Comparison of ENCODE assay signal across 22 cellular contexts in the genomic region with DNA sequence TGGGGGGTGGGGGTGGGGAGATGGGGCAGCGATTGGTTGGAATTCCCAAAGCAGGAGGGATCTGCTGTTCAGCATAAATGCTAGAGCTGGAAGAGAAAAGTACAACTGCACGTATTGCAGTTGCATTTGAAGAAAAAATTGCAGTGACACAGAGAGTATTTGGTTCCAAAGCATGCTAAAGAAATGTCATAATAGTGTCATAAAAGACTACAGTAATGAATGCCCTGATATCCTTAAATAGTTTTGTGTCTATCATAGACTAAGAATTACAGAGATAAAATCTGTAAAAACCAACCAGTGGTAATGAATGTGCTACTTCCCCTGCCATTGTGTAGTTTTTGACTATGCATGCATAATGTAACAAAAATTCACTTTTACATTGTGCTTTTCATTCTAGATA.
DNase-seq lines count a peak whose midpoint lies in the region; ATAC-seq and TF ChIP-seq lines count a peak whose summit lies in the region.
"Had no signal": no experiment of that assay in that cellular context is flagged by ENCODE, and none has a peak within 500 bp of the region (broad histone marks: within the 10 kb centered on the region; RNA-seq: fewer than 3 reads in every experiment).

No MANE protein-coding gene starts in this region.

- no peak overlapping the region for H2AK5ac ChIP-seq in trophoblast cell (ENCODE audit: low read length)

- peak; percentile 17 for DNase-seq in A673 (ENCODE audit: low spot score)
- peak; percentile 40 for DNase-seq in M059J (ENCODE audit: low read depth)
- peak; percentile 13 to 79 for DNase-seq in trophoblast cell
- no peak for DNase-seq in activated CD8-positive, alpha-beta memory T cell treated with anti-CD3 and anti-CD28 coated beads, Interleukin-2, amount 50 U/mL, for 4 hours
- DNase-seq: ACHN; BE2C; C1 segment of cervical spinal cord; CD4-positive, alpha-beta memory T cell; CD4-positive, CD25-positive, alpha-beta regulatory T cell; CD8-positive, alpha-beta memory T cell; COR-L47; DMS 273 treated with DMSO at 0.1 percent for 48 hours; DMS153; DMS53; DMS79; DND-41; GF-D8 had no signal

- CTCF ChIA-PET in A673 (lab: Charles Lee) = no interaction called here

- H2BK5ac ChIP-seq in trophoblast cell (ENCODE audit: low read depth, low read length, poor library complexity) = no peak overlapping the region

- H3K27me3 ChIP-seq in A673 (replicated peaks; ENCODE audit: insufficient read depth, low read depth, low read length, poor library complexity) = no peaks in the 10 kb centered on the region
- H3K27me3 ChIP-seq in trophoblast cell (ENCODE audit: insufficient read depth, low read length) = no peaks in the 10 kb centered on the region
- H3K27me3 ChIP-seq: BE2C, BLaER1 had no signal

- H3K14ac ChIP-seq in trophoblast cell (ENCODE audit: low read length) = no peak overlapping the region

- H3K4me1 ChIP-seq in A673 (ENCODE audit: insufficient read depth, low read length, poor library complexity, severe bottlenecking) (peaks cover 59% of the 10 kb centered on the region), trophoblast cell (ENCODE audit: control insufficient read depth in 1 of 2, insufficient read depth in 2 of 2, low read length in 2 of 2) (no peaks in the 10 kb centered on the region)
- H3K4me1 ChIP-seq: BE2C, BLaER1 had no signal

- H4K91ac ChIP-seq in trophoblast cell (ENCODE audit: low read depth, low read length) = no peak overlapping the region

- H4K12ac ChIP-seq in trophoblast cell (ENCODE audit: low read depth, low read length) = no peak overlapping the region

- no peak for ATAC-seq in GM18511 (IDR thresholded peaks at IDR 0.05; ENCODE audit: unreplicated experiment)
- ATAC-seq in HG02973 (IDR thresholded peaks at IDR 0.05; ENCODE audit: unreplicated experiment) = no peak
- ATAC-seq: A549 had no signal

- intact Hi-C loops in A673 (cut with micrococcal nuclease; ENCODE audit: unreplicated experiment) = no loop called here

- no peak overlapping the region for H3K4me2 ChIP-seq in trophoblast cell (ENCODE audit: low read length)
- H3K4me2 ChIP-seq: A549, BLaER1 had no signal

- H3K18ac ChIP-seq in trophoblast cell (ENCODE audit: low read length) = no peak overlapping the region

- no peak overlapping the region for H2BK120ac ChIP-seq in trophoblast cell (ENCODE audit: insufficient read depth, low read length, poor library complexity)

- no peak overlapping the region for H3K9ac ChIP-seq in trophoblast cell (ENCODE audit: low read length)
- H3K9ac ChIP-seq: BLaER1 had no signal

- POLR2A ChIA-PET in A673 (lab: Charles Lee; ENCODE audit: low non-redundant PET) = no interaction called here

- no peak overlapping the region for H3K27ac ChIP-seq in A673 (ENCODE audit: low read depth, low read length, poor library complexity, severe bottlenecking)
- no peak overlapping the region for H3K27ac ChIP-seq in trophoblast cell (ENCODE audit: low read depth, low read length)
- H3K27ac ChIP-seq: 22Rv1, A549, BLaER1 had no signal

- no CpG with 5 or more reads among the region's 2 CpGs for WGBS in trophoblast cell (ENCODE audit: extremely low coverage, insufficient coverage, insufficient read length)

- no TSS peak for BruUV-seq in A673 (replicated peaks; lab: Mats Ljungman, UMichigan)

- no peak for TF ChIP-seq CTCF in A673 (conservative IDR thresholded peaks at IDR 0.05; ENCODE audit: low read depth, low read length)

- H3K9me3 ChIP-seq in A673 (ENCODE audit: low read depth, low read length, poor library complexity, severe bottlenecking) (no peaks in the 10 kb centered on the region), trophoblast cell (ENCODE audit: insufficient read depth, low read depth, low read length) (peaks cover 2% of the 10 kb centered on the region)
- H3K9me3 ChIP-seq: A549, BE2C, BLaER1 had no signal

- no peak overlapping the region for H2AFZ ChIP-seq in trophoblast cell (ENCODE audit: insufficient read depth, low read length, poor library complexity)

- H3K36me3 ChIP-seq in A673 (ENCODE audit: insufficient read depth, low read length, poor library complexity, severe bottlenecking) (no peaks in the 10 kb centered on the region), trophoblast cell (ENCODE audit: control insufficient read depth in 1 of 2, insufficient read depth in 2 of 2, low read length in 2 of 2) (no peaks in the 10 kb centered on the region)
- H3K36me3 ChIP-seq: BE2C, BLaER1 had no signal

- H3K4me3 ChIP-seq in A673 (ENCODE audit: low read depth, low read length, poor library complexity, severe bottlenecking) (no peak overlapping the region), trophoblast cell (ENCODE audit: low read depth, low read length) (no peak overlapping the region)
- H3K4me3 ChIP-seq: A549, BLaER1 had no signal

- no peak overlapping the region for H3K23ac ChIP-seq in trophoblast cell (ENCODE audit: low read length)

- H4K8ac ChIP-seq in trophoblast cell (ENCODE audit: low read depth, low read length) = no peak overlapping the region

- H3K4ac ChIP-seq in trophoblast cell (ENCODE audit: low read depth, low read length) = no peak overlapping the region

- H3K79me2 ChIP-seq in trophoblast cell (ENCODE audit: control insufficient read depth, insufficient read depth, low read length, poor library complexity) = no peaks in the 10 kb centered on the region

- H2BK12ac ChIP-seq in trophoblast cell (ENCODE audit: low read length) = no peak overlapping the region

- no peaks in the 10 kb centered on the region for H3K79me1 ChIP-seq in trophoblast cell (ENCODE audit: low read length)
